ENCODE assay signal across 1 cellular context in the genomic region with DNA sequence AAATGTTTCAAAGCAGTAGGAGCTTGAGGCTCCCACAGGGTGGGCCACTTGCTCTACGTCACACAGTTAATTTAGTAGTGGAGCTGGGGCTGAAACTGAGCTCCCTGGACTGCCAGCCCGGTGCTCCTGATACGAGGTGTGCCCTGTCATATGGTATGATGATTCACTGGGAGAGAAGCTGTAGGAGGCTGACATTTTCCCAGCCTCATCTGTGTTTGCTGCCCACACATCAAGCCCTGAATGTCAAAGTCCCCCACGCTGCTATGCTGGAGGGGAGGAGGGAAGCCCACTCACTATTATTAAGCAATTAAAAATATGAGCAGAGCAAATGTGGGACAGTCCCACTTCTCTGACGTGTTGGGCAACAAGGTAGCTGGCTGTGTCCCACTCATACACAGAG.
TF ChIP-seq lines count a peak whose summit lies in the region.

No MANE protein-coding gene starts in this region.

TF ChIP-seq in H1, 55 proteins besides CTCF, POLR2A, EP300 and RAD21 (continued from another document):
- TF ChIP-seq, protein P1, sequence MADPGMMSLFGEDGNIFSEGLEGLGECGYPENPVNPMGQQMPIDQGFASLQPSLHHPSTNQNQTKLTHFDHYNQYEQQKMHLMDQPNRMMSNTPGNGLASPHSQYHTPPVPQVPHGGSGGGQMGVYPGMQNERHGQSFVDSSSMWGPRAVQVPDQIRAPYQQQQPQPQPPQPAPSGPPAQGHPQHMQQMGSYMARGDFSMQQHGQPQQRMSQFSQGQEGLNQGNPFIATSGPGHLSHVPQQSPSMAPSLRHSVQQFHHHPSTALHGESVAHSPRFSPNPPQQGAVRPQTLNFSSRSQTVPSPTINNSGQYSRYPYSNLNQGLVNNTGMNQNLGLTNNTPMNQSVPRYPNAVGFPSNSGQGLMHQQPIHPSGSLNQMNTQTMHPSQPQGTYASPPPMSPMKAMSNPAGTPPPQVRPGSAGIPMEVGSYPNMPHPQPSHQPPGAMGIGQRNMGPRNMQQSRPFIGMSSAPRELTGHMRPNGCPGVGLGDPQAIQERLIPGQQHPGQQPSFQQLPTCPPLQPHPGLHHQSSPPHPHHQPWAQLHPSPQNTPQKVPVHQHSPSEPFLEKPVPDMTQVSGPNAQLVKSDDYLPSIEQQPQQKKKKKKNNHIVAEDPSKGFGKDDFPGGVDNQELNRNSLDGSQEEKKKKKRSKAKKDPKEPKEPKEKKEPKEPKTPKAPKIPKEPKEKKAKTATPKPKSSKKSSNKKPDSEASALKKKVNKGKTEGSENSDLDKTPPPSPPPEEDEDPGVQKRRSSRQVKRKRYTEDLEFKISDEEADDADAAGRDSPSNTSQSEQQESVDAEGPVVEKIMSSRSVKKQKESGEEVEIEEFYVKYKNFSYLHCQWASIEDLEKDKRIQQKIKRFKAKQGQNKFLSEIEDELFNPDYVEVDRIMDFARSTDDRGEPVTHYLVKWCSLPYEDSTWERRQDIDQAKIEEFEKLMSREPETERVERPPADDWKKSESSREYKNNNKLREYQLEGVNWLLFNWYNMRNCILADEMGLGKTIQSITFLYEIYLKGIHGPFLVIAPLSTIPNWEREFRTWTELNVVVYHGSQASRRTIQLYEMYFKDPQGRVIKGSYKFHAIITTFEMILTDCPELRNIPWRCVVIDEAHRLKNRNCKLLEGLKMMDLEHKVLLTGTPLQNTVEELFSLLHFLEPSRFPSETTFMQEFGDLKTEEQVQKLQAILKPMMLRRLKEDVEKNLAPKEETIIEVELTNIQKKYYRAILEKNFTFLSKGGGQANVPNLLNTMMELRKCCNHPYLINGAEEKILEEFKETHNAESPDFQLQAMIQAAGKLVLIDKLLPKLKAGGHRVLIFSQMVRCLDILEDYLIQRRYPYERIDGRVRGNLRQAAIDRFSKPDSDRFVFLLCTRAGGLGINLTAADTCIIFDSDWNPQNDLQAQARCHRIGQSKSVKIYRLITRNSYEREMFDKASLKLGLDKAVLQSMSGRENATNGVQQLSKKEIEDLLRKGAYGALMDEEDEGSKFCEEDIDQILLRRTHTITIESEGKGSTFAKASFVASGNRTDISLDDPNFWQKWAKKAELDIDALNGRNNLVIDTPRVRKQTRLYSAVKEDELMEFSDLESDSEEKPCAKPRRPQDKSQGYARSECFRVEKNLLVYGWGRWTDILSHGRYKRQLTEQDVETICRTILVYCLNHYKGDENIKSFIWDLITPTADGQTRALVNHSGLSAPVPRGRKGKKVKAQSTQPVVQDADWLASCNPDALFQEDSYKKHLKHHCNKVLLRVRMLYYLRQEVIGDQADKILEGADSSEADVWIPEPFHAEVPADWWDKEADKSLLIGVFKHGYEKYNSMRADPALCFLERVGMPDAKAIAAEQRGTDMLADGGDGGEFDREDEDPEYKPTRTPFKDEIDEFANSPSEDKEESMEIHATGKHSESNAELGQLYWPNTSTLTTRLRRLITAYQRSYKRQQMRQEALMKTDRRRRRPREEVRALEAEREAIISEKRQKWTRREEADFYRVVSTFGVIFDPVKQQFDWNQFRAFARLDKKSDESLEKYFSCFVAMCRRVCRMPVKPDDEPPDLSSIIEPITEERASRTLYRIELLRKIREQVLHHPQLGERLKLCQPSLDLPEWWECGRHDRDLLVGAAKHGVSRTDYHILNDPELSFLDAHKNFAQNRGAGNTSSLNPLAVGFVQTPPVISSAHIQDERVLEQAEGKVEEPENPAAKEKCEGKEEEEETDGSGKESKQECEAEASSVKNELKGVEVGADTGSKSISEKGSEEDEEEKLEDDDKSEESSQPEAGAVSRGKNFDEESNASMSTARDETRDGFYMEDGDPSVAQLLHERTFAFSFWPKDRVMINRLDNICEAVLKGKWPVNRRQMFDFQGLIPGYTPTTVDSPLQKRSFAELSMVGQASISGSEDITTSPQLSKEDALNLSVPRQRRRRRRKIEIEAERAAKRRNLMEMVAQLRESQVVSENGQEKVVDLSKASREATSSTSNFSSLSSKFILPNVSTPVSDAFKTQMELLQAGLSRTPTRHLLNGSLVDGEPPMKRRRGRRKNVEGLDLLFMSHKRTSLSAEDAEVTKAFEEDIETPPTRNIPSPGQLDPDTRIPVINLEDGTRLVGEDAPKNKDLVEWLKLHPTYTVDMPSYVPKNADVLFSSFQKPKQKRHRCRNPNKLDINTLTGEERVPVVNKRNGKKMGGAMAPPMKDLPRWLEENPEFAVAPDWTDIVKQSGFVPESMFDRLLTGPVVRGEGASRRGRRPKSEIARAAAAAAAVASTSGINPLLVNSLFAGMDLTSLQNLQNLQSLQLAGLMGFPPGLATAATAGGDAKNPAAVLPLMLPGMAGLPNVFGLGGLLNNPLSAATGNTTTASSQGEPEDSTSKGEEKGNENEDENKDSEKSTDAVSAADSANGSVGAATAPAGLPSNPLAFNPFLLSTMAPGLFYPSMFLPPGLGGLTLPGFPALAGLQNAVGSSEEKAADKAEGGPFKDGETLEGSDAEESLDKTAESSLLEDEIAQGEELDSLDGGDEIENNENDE (IDR thresholded peaks at IDR 0.05; ENCODE audit: insufficient replicate concordance, low read length) = no peak
- TF ChIP-seq KDM5A (IDR thresholded peaks at IDR 0.05; ENCODE audit: low read length) (no peak), TEAD4 (IDR thresholded peaks at IDR 0.05; ENCODE audit: low read depth, low read length) (no peak)
TF ChIP-seq in H1: peak in this region for 0.
